ENCODE assay signal across 27 cellular contexts in the genomic region with DNA sequence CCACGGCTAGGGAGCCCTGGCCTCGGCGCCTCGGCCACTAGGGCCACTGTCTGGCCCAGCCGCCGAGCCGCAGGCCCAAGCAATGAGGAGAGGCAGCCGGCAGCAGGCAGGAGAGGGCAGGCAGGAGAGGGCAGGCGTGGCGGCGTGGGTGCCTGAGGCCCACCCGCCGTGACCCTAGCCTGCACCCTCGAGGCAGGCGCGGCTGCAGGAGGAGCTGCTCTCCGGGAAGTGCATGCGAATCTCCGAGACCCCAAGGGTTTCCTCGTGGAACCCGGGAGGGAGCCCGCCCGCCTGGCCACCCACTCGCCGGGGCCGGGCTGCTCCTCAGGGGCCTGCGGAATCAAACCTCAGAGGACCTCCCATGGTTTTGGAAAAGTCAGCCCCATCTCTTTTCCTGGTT. TPM values are rescaled to one million over a fixed set of nuclear protein-coding genes. Genes with fewer than 3 reads are reported as not detected.
"Had no signal": no experiment of that assay in that cellular context is flagged by ENCODE, and none has a peak within 500 bp of the region (broad histone marks: within the 10 kb centered on the region; RNA-seq: fewer than 3 reads in every experiment).

No MANE protein-coding gene starts in this region.

- H3K36me3 Mint-ChIP-seq: activated CD4-positive, alpha-beta memory T cell treated with anti-CD3 and anti-CD28 coated beads for 36 hours; activated naive CD4-positive, alpha-beta T cell treated with anti-CD3 and anti-CD28 coated beads, Interleukin-2, amount 10 ng/mL, durations not matched to agents 7 days and 5 days; activated naive CD8-positive, alpha-beta T cell treated with anti-CD3 and anti-CD28 coated beads for 36 hours had no signal

- H3K4me3 Mint-ChIP-seq: activated CD4-positive, alpha-beta memory T cell treated with anti-CD3 and anti-CD28 coated beads for 36 hours; activated CD4-positive, alpha-beta T cell treated with anti-CD3 and anti-CD28 coated beads, Interleukin-2, amount 10 ng/mL, durations not matched to agents 7 days and 5 days; activated naive CD4-positive, alpha-beta T cell treated with anti-CD3 and anti-CD28 coated beads, Interleukin-2, amount 10 ng/mL, durations not matched to agents 7 days and 5 days; activated naive CD8-positive, alpha-beta T cell treated with anti-CD3 and anti-CD28 coated beads for 36 hours; activated T-helper 17 cell treated with anti-CD3 and anti-CD28 coated beads, Interleukin-2, amount 50 U/mL, for 72 hours had no signal

- DNase-seq: activated CD4-positive, alpha-beta memory T cell treated with anti-CD3 and anti-CD28 coated beads for 36 hours; activated CD4-positive, alpha-beta T cell treated with anti-CD3 and anti-CD28 coated beads, Interleukin-2, amount 10 ng/mL, durations not matched to agents 7 days and 5 days; activated CD4-positive, CD25-positive, alpha-beta regulatory T cell; activated CD8-positive, alpha-beta memory T cell treated with anti-CD3 and anti-CD28 coated beads for 24 hours; activated gamma-delta T cell; activated naive CD4-positive, alpha-beta T cell treated with anti-CD3 and anti-CD28 coated beads, Interleukin-2, amount 10 ng/mL, durations not matched to agents 7 days and 5 days; activated naive CD8-positive, alpha-beta T cell treated with anti-CD3 and anti-CD28 coated beads for 36 hours; activated T-cell treated with anti-CD3 and anti-CD28 coated beads, Interleukin-2, amount 50 U/mL, for 48 hours; brain microvascular endothelial cell; cerebellar nuclear complex; KG1; NCI-H1092 treated with DMSO at 0.1 percent for 48 hours; NCI-H1417 treated with DMSO at 0.1 percent for 48 hours; NCI-H1694; NCI-H2029 treated with DMSO at 0.1 percent for 48 hours; NCI-H69; NK-92 treated with Interleukin-12 subunit alpha and Interleukin-12 subunit beta, amount 100 ng/mL, for 24 hours; PC-3; SJCRH30; SK-N-SH had no signal

- H3K36me3 ChIP-seq: brain microvascular endothelial cell, cardiac muscle cell, SJCRH30 had no signal

- H3K9me2 ChIP-seq: SK-N-SH had no signal

- H3K27ac ChIP-seq: brain microvascular endothelial cell, cardiac muscle cell, SJCRH30, VCaP had no signal

- ATAC-seq: activated T-helper 17 cell treated with anti-CD3 and anti-CD28 coated beads, Interleukin-2, amount 50 U/mL, for 72 hours; PC-3 had no signal

- H3K4me2 ChIP-seq: SK-N-SH had no signal

- H3K27ac Mint-ChIP-seq: activated CD4-positive, alpha-beta memory T cell treated with anti-CD3 and anti-CD28 coated beads for 36 hours; activated CD4-positive, alpha-beta T cell treated with anti-CD3 and anti-CD28 coated beads, Interleukin-2, amount 10 ng/mL, durations not matched to agents 7 days and 5 days; activated naive CD4-positive, alpha-beta T cell treated with anti-CD3 and anti-CD28 coated beads, Interleukin-2, amount 10 ng/mL, durations not matched to agents 7 days and 5 days; activated naive CD8-positive, alpha-beta T cell treated with anti-CD3 and anti-CD28 coated beads for 36 hours; activated T-helper 17 cell treated with anti-CD3 and anti-CD28 coated beads, Interleukin-2, amount 50 U/mL, for 72 hours had no signal

- H3K4me1 Mint-ChIP-seq: activated naive CD8-positive, alpha-beta T cell treated with anti-CD3 and anti-CD28 coated beads for 36 hours; activated T-helper 17 cell treated with anti-CD3 and anti-CD28 coated beads, Interleukin-2, amount 50 U/mL, for 72 hours had no signal

- H3K9me3 ChIP-seq: SJCRH30, SK-N-SH had no signal

- H3K9ac ChIP-seq: SK-N-SH had no signal

- H3K9me3 Mint-ChIP-seq: activated CD4-positive, alpha-beta memory T cell treated with anti-CD3 and anti-CD28 coated beads for 36 hours; activated CD4-positive, alpha-beta T cell treated with anti-CD3 and anti-CD28 coated beads, Interleukin-2, amount 10 ng/mL, durations not matched to agents 7 days and 5 days; activated naive CD4-positive, alpha-beta T cell treated with anti-CD3 and anti-CD28 coated beads, Interleukin-2, amount 10 ng/mL, durations not matched to agents 7 days and 5 days; activated naive CD8-positive, alpha-beta T cell treated with anti-CD3 and anti-CD28 coated beads for 36 hours; activated T-helper 17 cell treated with anti-CD3 and anti-CD28 coated beads, Interleukin-2, amount 50 U/mL, for 72 hours had no signal

- H3K4me3 ChIP-seq: cardiac muscle cell, SJCRH30 had no signal

- H3K27me3 ChIP-seq: brain microvascular endothelial cell, SJCRH30 had no signal

RNA-seq across cellular contexts. Expression of gene GRIN1, which starts 9.3 kb away (rescaled TPM):
- total RNA-seq: activated CD4-positive, alpha-beta memory T cell treated with anti-CD3 and anti-CD28 coated beads for 36 hours; activated naive CD8-positive, alpha-beta T cell treated with anti-CD3 and anti-CD28 coated beads for 36 hours; M059J had no signal
- polyA plus RNA-seq: SK-N-SH had no signal

RNA-seq across cellular contexts. Expression of gene LRRC26, which starts 21.6 kb away (rescaled TPM):
- total RNA-seq: activated CD4-positive, alpha-beta memory T cell treated with anti-CD3 and anti-CD28 coated beads for 36 hours; activated CD4-positive, alpha-beta T cell treated with anti-CD3 and anti-CD28 coated beads, Interleukin-2, amount 10 ng/mL, durations not matched to agents 7 days and 5 days; activated naive CD8-positive, alpha-beta T cell treated with anti-CD3 and anti-CD28 coated beads for 36 hours; activated T-helper 17 cell treated with anti-CD3 and anti-CD28 coated beads, Interleukin-2, amount 50 U/mL, for 72 hours; cardiac muscle cell; LHCN-M2; M059J; T-helper 2 cell treated with Interferon-gamma antibody and Interleukin-4, amounts not matched to agents 100 ng/mL and 5 ng/mL, for 36 hours had no signal
- polyA plus RNA-seq: SK-N-SH had no signal

RNA-seq across cellular contexts. Expression of gene TMEM210, which starts 23.6 kb away (rescaled TPM):
- total RNA-seq: activated CD4-positive, alpha-beta memory T cell treated with anti-CD3 and anti-CD28 coated beads for 36 hours; activated CD4-positive, alpha-beta T cell treated with anti-CD3 and anti-CD28 coated beads, Interleukin-2, amount 10 ng/mL, durations not matched to agents 7 days and 5 days; activated naive CD8-positive, alpha-beta T cell treated with anti-CD3 and anti-CD28 coated beads for 36 hours; activated T-helper 17 cell treated with anti-CD3 and anti-CD28 coated beads, Interleukin-2, amount 50 U/mL, for 72 hours; cardiac muscle cell; LHCN-M2; M059J; PC-3; SJCRH30; T-helper 2 cell treated with Interferon-gamma antibody and Interleukin-4, amounts not matched to agents 100 ng/mL and 5 ng/mL, for 36 hours had no signal
- polyA plus RNA-seq: adipose tissue, cardiac muscle cell, SK-N-SH had no signal
